In the genomic region with DNA sequence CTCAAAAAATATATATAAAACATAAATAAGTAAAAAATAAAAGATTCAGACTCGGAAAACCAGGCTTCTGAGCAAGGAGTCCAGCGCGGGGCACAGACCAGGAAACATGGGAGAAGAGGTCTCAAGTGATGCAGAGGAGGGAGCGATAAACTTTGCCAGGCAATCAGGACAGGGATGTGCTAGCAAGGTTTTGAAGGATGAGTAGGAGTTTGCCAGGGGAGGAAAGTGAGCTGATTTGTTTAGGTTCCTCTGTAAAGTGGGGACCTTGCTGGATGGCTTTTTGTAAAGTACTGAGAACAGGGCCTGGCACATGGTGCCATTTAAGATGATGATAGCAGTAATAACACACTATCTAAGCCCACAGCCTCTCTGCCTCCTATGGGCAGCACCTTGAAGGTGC, we compare ENCODE assay signal across 1 cellular context.
TF ChIP-seq lines count a peak whose summit lies in the region.

No MANE protein-coding gene starts in this region.

TF ChIP-seq in GM12878, 131 proteins besides CTCF, POLR2A, EP300 and RAD21:
- no peak for TF ChIP-seq HCFC1 (IDR thresholded peaks at IDR 0.05; ENCODE audit: low read length)
- no peak for TF ChIP-seq SMARCA5 (IDR thresholded peaks at IDR 0.05)
- TF ChIP-seq SPI1 (IDR thresholded peaks at IDR 0.05; ENCODE audit: borderline replicate concordance, insufficient read depth, low read depth, low read length), result no peak
